In genomic region chr19:41478875-41479756, GRCh38 we compare ENCODE assay signal across 18 cellular contexts. TPM values are rescaled to one million over a fixed set of nuclear protein-coding genes. Genes with fewer than 3 reads are reported as not detected.
DNase-seq lines count a peak whose midpoint lies in the region; ATAC-seq and TF ChIP-seq lines count a peak whose summit lies in the region.
"Had no signal": no experiment of that assay in that cellular context is flagged by ENCODE, and none has a peak within 500 bp of the region (broad histone marks: within the 10 kb centered on the region; RNA-seq: fewer than 3 reads in every experiment).

No MANE protein-coding gene starts in this region.

- POLR2A ChIA-PET in activated CD4-positive, alpha-beta T cell treated with anti-CD3 and anti-CD28 coated beads, Interleukin-2, amount 10 ng/mL, durations not matched to agents 7 days and 5 days (lab: Charles Lee), result no interaction called here

- peaks cover 66% of the 10 kb centered on the region for H3K9me3 Mint-ChIP-seq in endodermal cell
- no peaks in the 10 kb centered on the region for H3K9me3 Mint-ChIP-seq in activated CD4-positive, alpha-beta T cell treated with anti-CD3 and anti-CD28 coated beads, Interleukin-2, amount 10 ng/mL, durations not matched to agents 7 days and 5 days
- H3K9me3 Mint-ChIP-seq: CD4-positive, CD25-positive, alpha-beta regulatory T cell; central memory CD8-positive, alpha-beta T cell; natural killer cell had no signal

- H3K9me3 ChIP-seq in left ventricle myocardium inferior (replicated peaks), result peaks cover 6% of the 10 kb centered on the region
- no peaks in the 10 kb centered on the region for H3K9me3 ChIP-seq in psoas muscle
- peaks cover 6% of the 10 kb centered on the region for H3K9me3 ChIP-seq in endodermal cell (ENCODE audit: control insufficient read depth, low read length)

- WGBS in psoas muscle, 3 donors, result 60 to 68% (median 65%) methylated on average over 15 of the region's 15 CpGs
- 82 to 89% methylated on average over 8 to 15 of the region's 15 CpGs for WGBS in endodermal cell (ENCODE audit: insufficient coverage in 1 of 2, insufficient read length in 1 of 2), 2 experiments

- H3K27ac ChIP-seq in left ventricle myocardium inferior (replicated peaks), result peak overlapping the region; percentile 85
- H3K27ac ChIP-seq in psoas muscle, result peak overlapping the region; percentile 64
- H3K27ac ChIP-seq in endodermal cell (ENCODE audit: low read depth, low read length), result no peak overlapping the region
- H3K27ac ChIP-seq: foreskin keratinocyte had no signal

- no peaks in the 10 kb centered on the region for H3K4me1 Mint-ChIP-seq in endodermal cell
- no peaks in the 10 kb centered on the region for H3K4me1 Mint-ChIP-seq in activated CD4-positive, alpha-beta T cell treated with anti-CD3 and anti-CD28 coated beads, Interleukin-2, amount 10 ng/mL, durations not matched to agents 7 days and 5 days
- H3K4me1 Mint-ChIP-seq: activated CD8-positive, alpha-beta memory T cell treated with anti-CD3 and anti-CD28 coated beads, Interleukin-2, amount 10 ng/mL, durations not matched to agents 7 days and 5 days; central memory CD8-positive, alpha-beta T cell; natural killer cell had no signal

- peaks cover 10% of the 10 kb centered on the region for H3K27me3 Mint-ChIP-seq in endodermal cell (ENCODE audit: insufficient read depth)
- peaks cover 21% of the 10 kb centered on the region for H3K27me3 Mint-ChIP-seq in activated CD4-positive, alpha-beta T cell treated with anti-CD3 and anti-CD28 coated beads, Interleukin-2, amount 10 ng/mL, durations not matched to agents 7 days and 5 days

- peak overlapping the region in 1 of 2 donors; percentile 2 for H3K4me3 ChIP-seq in cardiac fibroblast (replicated peaks in 1 of 2; ENCODE audit: low read depth in 2 of 2, low read length in 2 of 2)
- H3K4me3 ChIP-seq in left ventricle myocardium inferior, result peak overlapping the region; percentile 48
- peak overlapping the region; percentile 18 for H3K4me3 ChIP-seq in psoas muscle
- no peak overlapping the region for H3K4me3 ChIP-seq in endodermal cell (ENCODE audit: low read length)
- H3K4me3 ChIP-seq: tibial nerve had no signal

- no peaks in the 10 kb centered on the region for H3K36me3 Mint-ChIP-seq in endodermal cell (ENCODE audit: low read depth)
- H3K36me3 Mint-ChIP-seq in activated CD4-positive, alpha-beta T cell treated with anti-CD3 and anti-CD28 coated beads, Interleukin-2, amount 10 ng/mL, durations not matched to agents 7 days and 5 days (ENCODE audit: low read depth), result no peaks in the 10 kb centered on the region
- H3K36me3 Mint-ChIP-seq: activated CD8-positive, alpha-beta memory T cell treated with anti-CD3 and anti-CD28 coated beads, Interleukin-2, amount 10 ng/mL, durations not matched to agents 7 days and 5 days; CD4-positive, CD25-positive, alpha-beta regulatory T cell; natural killer cell had no signal

- H3K27me3 ChIP-seq in left ventricle myocardium inferior (ENCODE audit: low read depth) (peaks cover 57% of the 10 kb centered on the region), psoas muscle (ENCODE audit: insufficient read depth in 3 of 3, low read length in 2 of 3) (peaks cover 0 to 26% (median 3%) of the 10 kb centered on the region in 3 donors), endodermal cell (ENCODE audit: control insufficient read depth, insufficient read depth, low read length, poor library complexity, severe bottlenecking) (peaks cover 4% of the 10 kb centered on the region)
- H3K27me3 ChIP-seq: foreskin keratinocyte, tibial nerve had no signal

- intact Hi-C loops in left ventricle myocardium inferior (cut with micrococcal nuclease), result no loop called here
- intact Hi-C loops in psoas muscle (cut with DNase I), result no loop called here

- DNase-seq in A172 (ENCODE audit: low spot score) (peak; percentile 4), cardiac fibroblast (ENCODE audit: low read depth in 2 of 2) (peak; percentile 2 to 67), left ventricle myocardium inferior (no peak), psoas muscle (no peak), NCI-H187 treated with DMSO at 0.1 percent for 48 hours (lab: John Stamatoyannopoulos, UW) (no peak), endodermal cell (no peak), COR-L47 (lab: John Stamatoyannopoulos, UW) (no peak)
- DNase-seq in activated CD4-positive, alpha-beta T cell treated with anti-CD3 and anti-CD28 coated beads, Interleukin-2, amount 10 ng/mL, durations not matched to agents 7 days and 5 days, result no peak
- DNase-seq: activated CD8-positive, alpha-beta memory T cell treated with anti-CD3 and anti-CD28 coated beads, Interleukin-2, amount 10 ng/mL, durations not matched to agents 7 days and 5 days; CD4-positive, CD25-positive, alpha-beta regulatory T cell; DMS79; natural killer cell; NCI-H1436; NCI-H345 had no signal

- no peak overlapping the region for H3K4me3 Mint-ChIP-seq in endodermal cell
- no peak overlapping the region for H3K4me3 Mint-ChIP-seq in activated CD4-positive, alpha-beta T cell treated with anti-CD3 and anti-CD28 coated beads, Interleukin-2, amount 10 ng/mL, durations not matched to agents 7 days and 5 days
- H3K4me3 Mint-ChIP-seq: activated CD8-positive, alpha-beta memory T cell treated with anti-CD3 and anti-CD28 coated beads, Interleukin-2, amount 10 ng/mL, durations not matched to agents 7 days and 5 days; CD4-positive, CD25-positive, alpha-beta regulatory T cell; central memory CD8-positive, alpha-beta T cell; natural killer cell had no signal

- peak in 3 of 4 donors; percentile 27 to 52 (median 39) for ATAC-seq in psoas muscle
- ATAC-seq: activated CD8-positive, alpha-beta memory T cell treated with anti-CD3 and anti-CD28 coated beads, Interleukin-2, amount 10 ng/mL, durations not matched to agents 7 days and 5 days; foreskin keratinocyte; natural killer cell had no signal

- H3K27ac Mint-ChIP-seq in endodermal cell, result no peak overlapping the region
- H3K27ac Mint-ChIP-seq in activated CD4-positive, alpha-beta T cell treated with anti-CD3 and anti-CD28 coated beads, Interleukin-2, amount 10 ng/mL, durations not matched to agents 7 days and 5 days, result no peak overlapping the region
- H3K27ac Mint-ChIP-seq: activated CD8-positive, alpha-beta memory T cell treated with anti-CD3 and anti-CD28 coated beads, Interleukin-2, amount 10 ng/mL, durations not matched to agents 7 days and 5 days; CD4-positive, CD25-positive, alpha-beta regulatory T cell; natural killer cell had no signal

- no peak for TF ChIP-seq CTCF in cardiac fibroblast (IDR thresholded peaks at IDR 0.05; ENCODE audit: low read depth, low read length)
- TF ChIP-seq CTCF in left ventricle myocardium inferior (IDR thresholded peaks at IDR 0.05; ENCODE audit: borderline replicate concordance), result no peak
- no peak for TF ChIP-seq CTCF in psoas muscle (IDR thresholded peaks at IDR 0.05)
- no peak for TF ChIP-seq CTCF in endodermal cell (conservative IDR thresholded peaks at IDR 0.05)

- peaks cover 61% of the 10 kb centered on the region for H3K4me1 ChIP-seq in left ventricle myocardium inferior
- peaks cover 7% of the 10 kb centered on the region for H3K4me1 ChIP-seq in psoas muscle
- no peaks in the 10 kb centered on the region for H3K4me1 ChIP-seq in endodermal cell (ENCODE audit: control insufficient read depth, insufficient read depth, low read length)
- H3K4me1 ChIP-seq: foreskin keratinocyte, tibial nerve had no signal

- no peak overlapping the region for H3K9ac ChIP-seq in endodermal cell (ENCODE audit: extremely low read depth, low read length, poor library complexity, severe bottlenecking)

- H3K36me3 ChIP-seq in left ventricle myocardium inferior, result no peaks in the 10 kb centered on the region
- H3K36me3 ChIP-seq in psoas muscle (ENCODE audit: insufficient read depth in 1 of 2, low read depth in 1 of 2), result no peaks in the 10 kb centered on the region
- H3K36me3 ChIP-seq in endodermal cell (ENCODE audit: control insufficient read depth, insufficient read depth, low read length), result no peaks in the 10 kb centered on the region
- H3K36me3 ChIP-seq: tibial nerve had no signal

- CTCF ChIA-PET in activated CD4-positive, alpha-beta T cell treated with anti-CD3 and anti-CD28 coated beads, Interleukin-2, amount 10 ng/mL, durations not matched to agents 7 days and 5 days (lab: Charles Lee), result interaction anchor here (1.5 kb wide), 1 partner anchor 19 kb away, joined by 4 read pairs; no protein-coding TSS in a partner anchor

RNA-seq across cellular contexts. Expression of gene ERICH4, which starts 36.2 kb away (rescaled TPM):
- total RNA-seq in A172 (2014; rRNA removed; shearing (Covaris generic)), result not detected in 2 replicates
- total RNA-seq in left ventricle myocardium inferior (not detected), psoas muscle (not detected), endodermal cell (not detected)
- under 1 TPM in 2 of 3 donors, not detected in 1; 0.09 to 0.10 TPM for polyA plus RNA-seq in psoas muscle
- not detected for polyA plus RNA-seq in endodermal cell (2013, experiment 1 of 2)
- polyA plus RNA-seq in endodermal cell (2013, experiment 2 of 2), result not detected
- total RNA-seq in activated CD4-positive, alpha-beta T cell treated with anti-CD3 and anti-CD28 coated beads, Interleukin-2, amount 10 ng/mL, durations not matched to agents 7 days and 5 days, result not detected
- total RNA-seq: activated CD8-positive, alpha-beta memory T cell treated with anti-CD3 and anti-CD28 coated beads, Interleukin-2, amount 10 ng/mL, durations not matched to agents 7 days and 5 days; CD4-positive, CD25-positive, alpha-beta regulatory T cell; foreskin keratinocyte; lower leg skin; natural killer cell; tibial nerve had no signal
- polyA plus RNA-seq: CD4-positive, CD25-positive, alpha-beta regulatory T cell; foreskin keratinocyte had no signal

RNA-seq across cellular contexts. Expression of gene DMAC2, which starts 39.4 kb away (rescaled TPM):
- 56.3 and 66.1 TPM in 2 replicates for total RNA-seq in A172 (2014; rRNA removed; shearing (Covaris generic))
- total RNA-seq in left ventricle myocardium inferior (125 TPM), psoas muscle (10 to 100 TPM; 37.6 to 71.4 (median 59.5) TPM), endodermal cell (10 to 100 TPM; 52.9 to 71.5 TPM)
- polyA plus RNA-seq in psoas muscle, result 100 to 1,000 TPM in 1 of 3 donors, 10 to 100 TPM in 2; 68.5 to 113 (median 88.8) TPM
- polyA plus RNA-seq in endodermal cell (2013, experiment 1 of 2), result 82.8 TPM
- 72.9 TPM for polyA plus RNA-seq in endodermal cell (2013, experiment 2 of 2)
- total RNA-seq in activated CD4-positive, alpha-beta T cell treated with anti-CD3 and anti-CD28 coated beads, Interleukin-2, amount 10 ng/mL, durations not matched to agents 7 days and 5 days, result 10 to 100 TPM; 48.9 to 54.1 TPM

RNA-seq across cellular contexts. Expression of gene B3GNT8, which starts 51.9 kb away (rescaled TPM):
- 1.4 and 2.6 TPM in 2 replicates for total RNA-seq in A172 (2014; rRNA removed; shearing (Covaris generic))
- total RNA-seq in left ventricle myocardium inferior (10.3 TPM), psoas muscle (1 to 10 TPM in 2 of 4 donors, under 1 TPM in 2; 0.55 to 1.9 (median 1.3) TPM), endodermal cell (1 to 10 TPM; 3.9 to 4.7 TPM)
- under 1 TPM; 0.59 to 0.96 (median 0.73) TPM for polyA plus RNA-seq in psoas muscle
- polyA plus RNA-seq in endodermal cell (2013, experiment 1 of 2), result 2.1 TPM
- polyA plus RNA-seq in endodermal cell (2013, experiment 2 of 2), result 2.2 TPM
- 1 to 10 TPM; 2.1 to 2.2 TPM for total RNA-seq in activated CD4-positive, alpha-beta T cell treated with anti-CD3 and anti-CD28 coated beads, Interleukin-2, amount 10 ng/mL, durations not matched to agents 7 days and 5 days

Comparison
In these comparisons a context has a peak if more than half of its experiments do, and no peak if none do; other contexts are left out.
1. DNase-seq: peak in A172 (single experiment) and cardiac fibroblast (2 of 2); none in left ventricle myocardium inferior (single experiment), psoas muscle (0 of 2), NCI-H187 treated with DMSO at 0.1 percent for 48 hours (single experiment), endodermal cell (single experiment), activated CD4-positive, alpha-beta T cell treated with anti-CD3 and anti-CD28 coated beads, Interleukin-2, amount 10 ng/mL, durations not matched to agents 7 days and 5 days (single experiment) and COR-L47 (single experiment).